Comparison of ENCODE assay signal across 10 cellular contexts in the genomic region with DNA sequence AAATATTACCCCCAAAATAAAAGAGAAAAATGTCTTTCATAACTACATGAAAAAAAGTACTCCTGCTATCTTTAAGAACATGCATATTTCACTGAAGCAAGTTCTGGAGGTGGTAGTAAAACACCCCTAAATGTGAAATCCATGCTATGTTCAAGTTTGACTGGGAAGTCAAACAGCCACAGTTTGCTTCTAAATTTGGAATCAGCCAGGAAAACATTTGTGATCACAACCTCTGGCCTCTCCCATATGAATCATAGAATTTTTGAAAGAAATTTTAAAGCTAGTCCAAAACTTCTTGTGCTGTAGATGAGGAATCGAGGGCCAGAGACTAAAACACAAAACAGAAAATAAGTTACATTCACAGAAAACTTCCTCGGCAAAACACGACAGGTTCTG. TPM values are rescaled to one million over a fixed set of nuclear protein-coding genes. Genes with fewer than 3 reads are reported as not detected.
DNase-seq lines count a peak whose midpoint lies in the region; ATAC-seq and TF ChIP-seq lines count a peak whose summit lies in the region.
"Had no signal": no experiment of that assay in that cellular context is flagged by ENCODE, and none has a peak within 500 bp of the region (broad histone marks: within the 10 kb centered on the region; RNA-seq: fewer than 3 reads in every experiment).

No MANE protein-coding gene starts in this region.

- H3K27ac ChIP-seq in OCI-LY7 (ENCODE audit: low read depth, low read length, poor library complexity, severe bottlenecking) (peak overlapping the region; percentile 90), mucosa of rectum (ENCODE audit: low read depth in 2 of 2, low read length in 2 of 2) (peak overlapping the region; percentile 77 to 81), upper lobe of left lung (peak overlapping the region; percentile 81 to 92 (median 83))

- no peaks in the 10 kb centered on the region for H4K20me1 ChIP-seq in OCI-LY7 (ENCODE audit: insufficient read depth, low read length)

- H3K9me3 Mint-ChIP-seq in activated CD8-positive, alpha-beta T cell treated with anti-CD3 and anti-CD28 coated beads, Interleukin-2, amount 10 ng/mL, durations not matched to agents 7 days and 5 days (ENCODE audit: insufficient read depth), result no peaks in the 10 kb centered on the region

- H3K27me3 Mint-ChIP-seq in activated CD8-positive, alpha-beta T cell treated with anti-CD3 and anti-CD28 coated beads, Interleukin-2, amount 10 ng/mL, durations not matched to agents 7 days and 5 days (ENCODE audit: low read depth), result peaks cover 40% of the 10 kb centered on the region

- no peak overlapping the region for H3K4me3 Mint-ChIP-seq in activated CD8-positive, alpha-beta T cell treated with anti-CD3 and anti-CD28 coated beads, Interleukin-2, amount 10 ng/mL, durations not matched to agents 7 days and 5 days

- H2AFZ ChIP-seq in OCI-LY7 (ENCODE audit: low read length), result no peak overlapping the region; the same call in 1 of the 2 replicates

- BruUV-seq in OCI-LY7 (replicated peaks; lab: Mats Ljungman, UMichigan), result no TSS peak

- H3K27ac Mint-ChIP-seq in activated CD8-positive, alpha-beta T cell treated with anti-CD3 and anti-CD28 coated beads, Interleukin-2, amount 10 ng/mL, durations not matched to agents 7 days and 5 days, result no peak overlapping the region

- H3K9me2 ChIP-seq in OCI-LY7 (ENCODE audit: insufficient read depth, low read length), result no peaks in the 10 kb centered on the region

- no peak for DNase-seq in OCI-LY7 (ENCODE audit: low spot score)
- DNase-seq in dedifferentiated amniotic fluid mesenchymal stem cell (ENCODE audit: extremely low spot score), result peak; percentile 51
- no peak for DNase-seq in upper lobe of left lung
- no peak for DNase-seq in activated CD8-positive, alpha-beta T cell treated with anti-CD3 and anti-CD28 coated beads, Interleukin-2, amount 10 ng/mL, durations not matched to agents 7 days and 5 days
- DNase-seq: NCI-H1694, SHP77 had no signal

- H3K36me3 ChIP-seq in OCI-LY7 (ENCODE audit: insufficient read depth, low read length), result 0 out of 2 replicates have a peak, but pooled peaks cover 3% of the 10 kb centered on the region
- no peaks in the 10 kb centered on the region for H3K36me3 ChIP-seq in mucosa of rectum (ENCODE audit: control insufficient read depth in 2 of 2, insufficient read depth in 2 of 2, low read length in 2 of 2)
- no peaks in the 10 kb centered on the region for H3K36me3 ChIP-seq in upper lobe of left lung

- no peaks in the 10 kb centered on the region for H3K36me3 Mint-ChIP-seq in activated CD8-positive, alpha-beta T cell treated with anti-CD3 and anti-CD28 coated beads, Interleukin-2, amount 10 ng/mL, durations not matched to agents 7 days and 5 days (ENCODE audit: low read depth)

- H3K79me2 ChIP-seq in OCI-LY7 (ENCODE audit: insufficient read depth, low read depth, low read length), result peaks cover 95% of the 10 kb centered on the region

- H3K4me3 ChIP-seq in OCI-LY7 (ENCODE audit: low read depth, low read length, poor library complexity, severe bottlenecking), result peak overlapping the region; percentile 62
- no peak overlapping the region for H3K4me3 ChIP-seq in mucosa of rectum (ENCODE audit: low read length in 2 of 2)
- H3K4me3 ChIP-seq in upper lobe of left lung, result peak overlapping the region in 2 of 4 donors; percentile 26 to 31

- peaks cover 32% of the 10 kb centered on the region for H3K4me1 Mint-ChIP-seq in activated CD8-positive, alpha-beta T cell treated with anti-CD3 and anti-CD28 coated beads, Interleukin-2, amount 10 ng/mL, durations not matched to agents 7 days and 5 days (ENCODE audit: low read depth)

- TF ChIP-seq CTCF in OCI-LY7 (conservative IDR thresholded peaks at IDR 0.05; ENCODE audit: low read length) (no peak), upper lobe of left lung (IDR thresholded peaks at IDR 0.05) (no peak)

- CTCF ChIA-PET in OCI-LY7 (lab: Charles Lee; ENCODE audit: unreplicated experiment), result interaction anchor here (1.1 kb wide), 1 partner anchor 112 kb away, joined by 4 read pairs; no protein-coding TSS in a partner anchor
- CTCF ChIA-PET in activated CD8-positive, alpha-beta T cell treated with anti-CD3 and anti-CD28 coated beads, Interleukin-2, amount 10 ng/mL, durations not matched to agents 7 days and 5 days (lab: Charles Lee), result interaction anchor here (0.7 to 2.4 kb wide), 6 partner anchors 8 to 142 kb away, joined by 3 to 11 read pairs (median 4); no protein-coding TSS in a partner anchor

- peak overlapping the region; percentile 87 for H3K4me2 ChIP-seq in OCI-LY7 (ENCODE audit: low read length)

- no peak for TF ChIP-seq EP300 in upper lobe of left lung (IDR thresholded peaks at IDR 0.05)

- H3K4me1 ChIP-seq in OCI-LY7 (ENCODE audit: insufficient read depth, low read length, poor library complexity, severe bottlenecking) (peaks cover 83% of the 10 kb centered on the region), mucosa of rectum (ENCODE audit: control insufficient read depth in 2 of 2, insufficient read depth in 2 of 2, low read length in 2 of 2) (peaks cover 21 to 23% of the 10 kb centered on the region in 2 donors), upper lobe of left lung (peaks cover 70 to 81% (median 73%) of the 10 kb centered on the region in 4 donors)

- intact Hi-C loops in OCI-LY7 (cut with micrococcal nuclease; ENCODE audit: unreplicated experiment), result loop anchor here (10.0 kb wide), 1 partner anchor 286 kb away; no protein-coding TSS in a partner anchor

- no peaks in the 10 kb centered on the region for H3K27me3 ChIP-seq in mucosa of rectum (ENCODE audit: control insufficient read depth in 2 of 2, insufficient read depth in 2 of 2, low read length in 2 of 2)
- no peaks in the 10 kb centered on the region for H3K27me3 ChIP-seq in upper lobe of left lung

- TF ChIP-seq POLR2A in upper lobe of left lung (IDR thresholded peaks at IDR 0.05), result no peak

- 11 to 29% methylated on average over 3 of the region's 3 CpGs for WGBS in upper lobe of left lung, 2 donors

- ATAC-seq in upper lobe of left lung (ENCODE audit: low FRiP score in 2 of 2) (no peak), HG02642 (IDR thresholded peaks at IDR 0.05; ENCODE audit: poor library complexity, unreplicated experiment) (no peak), esophagus mucosa (no peak), HG02973 (IDR thresholded peaks at IDR 0.05; ENCODE audit: unreplicated experiment) (no peak)
- ATAC-seq in activated CD8-positive, alpha-beta T cell treated with anti-CD3 and anti-CD28 coated beads, Interleukin-2, amount 10 ng/mL, durations not matched to agents 7 days and 5 days, result no peak

- POLR2A ChIA-PET in OCI-LY7 (lab: Charles Lee), result interaction anchor here (0.6 to 5.1 kb wide), 13 partner anchors 9 to 87 kb away, joined by 3 to 21 read pairs (median 4); no protein-coding TSS in a partner anchor
- POLR2A ChIA-PET in activated CD8-positive, alpha-beta T cell treated with anti-CD3 and anti-CD28 coated beads, Interleukin-2, amount 10 ng/mL, durations not matched to agents 7 days and 5 days (lab: Charles Lee), result interaction anchor here (0.7 kb wide), 1 partner anchor 109 kb away, joined by 3 read pairs; no protein-coding TSS in a partner anchor

- no peak overlapping the region for H3K9ac ChIP-seq in mucosa of rectum (ENCODE audit: low read depth in 1 of 2, low read length in 2 of 2)

- H3K9me3 ChIP-seq in OCI-LY7 (ENCODE audit: low read length) (no peaks in the 10 kb centered on the region), mucosa of rectum (ENCODE audit: control insufficient read depth in 2 of 2, low read length in 2 of 2) (no peaks in the 10 kb centered on the region), upper lobe of left lung (no peaks in the 10 kb centered on the region)

RNA-seq across cellular contexts. Expression of a gene that starts 6.6 kb away (rescaled TPM):
- 16.2 and 21.8 TPM in 2 replicates for total RNA-seq in OCI-LY7 (2014; rRNA removed; shearing (Covaris generic))
- total RNA-seq in OCI-LY7 (2022) (40.8 and 45.5 TPM in 2 replicates), upper lobe of left lung (100 to 1,000 TPM; 105 to 222 (median 116) TPM), esophagus mucosa (60.6 TPM)
- 10 to 100 TPM; 10.8 to 14.0 TPM for total RNA-seq in activated CD8-positive, alpha-beta T cell treated with anti-CD3 and anti-CD28 coated beads, Interleukin-2, amount 10 ng/mL, durations not matched to agents 7 days and 5 days

RNA-seq across cellular contexts. Expression of a gene that starts 35.1 kb away (rescaled TPM):
- total RNA-seq in OCI-LY7 (2014; rRNA removed; shearing (Covaris generic)), result 46.3 and 53.3 TPM in 2 replicates
- total RNA-seq in OCI-LY7 (2022) (141 and 152 TPM in 2 replicates), upper lobe of left lung (10 to 100 TPM; 15.2 to 69.5 (median 29.8) TPM), esophagus mucosa (86.2 TPM)
- 100 to 1,000 TPM; 174 to 189 TPM for total RNA-seq in activated CD8-positive, alpha-beta T cell treated with anti-CD3 and anti-CD28 coated beads, Interleukin-2, amount 10 ng/mL, durations not matched to agents 7 days and 5 days
